In genomic region chr7:127034171-127034806, GRCh38 we compare ENCODE assay signal across 21 cellular contexts.
"Had no signal": no experiment of that assay in that cellular context is flagged by ENCODE, and none has a peak within 500 bp of the region (broad histone marks: within the 10 kb centered on the region; RNA-seq: fewer than 3 reads in every experiment).

No MANE protein-coding gene starts in this region.

- H3K27ac ChIP-seq: right atrium auricular region, skin epidermis, suprapubic skin, uterus had no signal

- H3K27ac Mint-ChIP-seq: activated CD8-positive, alpha-beta T cell treated with anti-CD3 and anti-CD28 coated beads for 36 hours; activated naive CD4-positive, alpha-beta T cell treated with anti-CD3 and anti-CD28 coated beads for 36 hours; brain; effector memory CD8-positive, alpha-beta T cell; progenitor cell of endocrine pancreas; stimulated activated naive CD8-positive, alpha-beta T cell treated with anti-CD3 and anti-CD28 coated beads, Interleukin-15, amount 100 ng/mL, for 72 hours; T-helper 2 cell treated with Interferon-gamma antibody and Interleukin-4, amounts not matched to agents 5 μg/mL and 100 μg/mL, for 36 hours; WTC11 had no signal

- H3K4me1 Mint-ChIP-seq: brain; stimulated activated naive CD8-positive, alpha-beta T cell treated with anti-CD3 and anti-CD28 coated beads, Interleukin-15, amount 100 ng/mL, for 72 hours; WTC11 had no signal

- H3K36me3 ChIP-seq: right atrium auricular region, suprapubic skin, transverse colon, uterus had no signal

- DNase-seq: activated CD4-positive, alpha-beta T cell treated with anti-CD3 and anti-CD28 coated beads for 4 hours; activated CD8-positive, alpha-beta T cell treated with anti-CD3 and anti-CD28 coated beads for 36 hours; activated naive CD4-positive, alpha-beta T cell treated with anti-CD3 and anti-CD28 coated beads for 36 hours; activated T-cell treated with anti-CD3 and anti-CD28 coated beads, Interleukin-2, amount 50 U/mL, for 4 hours; anterior cingulate cortex; caudate nucleus; effector memory CD8-positive, alpha-beta T cell; left cardiac atrium; midbrain; stimulated activated CD4-positive, alpha-beta T cell treated with anti-CD3 and anti-CD28 coated beads, Interleukin-15, amount 100 ng/mL, for 24 hours; stimulated activated CD4-positive, alpha-beta T cell treated with anti-CD3 and anti-CD28 coated beads, Interleukin-2, amount 100 ng/mL, for 48 hours; stimulated activated naive CD8-positive, alpha-beta T cell treated with anti-CD3 and anti-CD28 coated beads, Interleukin-15, amount 100 ng/mL, for 72 hours; transverse colon; uterus had no signal

- H3K27me3 ChIP-seq: right atrium auricular region, suprapubic skin, transverse colon, uterus had no signal

- H3K4me3 ChIP-seq: right atrium auricular region, skin epidermis, suprapubic skin, transverse colon, uterus had no signal

- H3K4me3 Mint-ChIP-seq: activated CD8-positive, alpha-beta T cell treated with anti-CD3 and anti-CD28 coated beads for 36 hours; activated naive CD4-positive, alpha-beta T cell treated with anti-CD3 and anti-CD28 coated beads for 36 hours; activated T-cell treated with anti-CD3 and anti-CD28 coated beads, Interleukin-2, amount 50 U/mL, for 4 hours; brain; effector memory CD8-positive, alpha-beta T cell; stimulated activated naive CD8-positive, alpha-beta T cell treated with anti-CD3 and anti-CD28 coated beads, Interleukin-15, amount 100 ng/mL, for 72 hours; T-helper 2 cell treated with Interferon-gamma antibody and Interleukin-4, amounts not matched to agents 5 μg/mL and 100 μg/mL, for 36 hours; WTC11 had no signal

- H3K9me3 ChIP-seq: right atrium auricular region, suprapubic skin, transverse colon, uterus had no signal

- H3K36me3 Mint-ChIP-seq: brain, WTC11 had no signal

- H3K4me1 ChIP-seq: right atrium auricular region, suprapubic skin, uterus had no signal

- H3K9me3 Mint-ChIP-seq: activated CD8-positive, alpha-beta T cell treated with anti-CD3 and anti-CD28 coated beads for 36 hours; activated naive CD4-positive, alpha-beta T cell treated with anti-CD3 and anti-CD28 coated beads for 36 hours; activated T-cell treated with anti-CD3 and anti-CD28 coated beads, Interleukin-2, amount 50 U/mL, for 4 hours; brain; T-helper 2 cell treated with Interferon-gamma antibody and Interleukin-4, amounts not matched to agents 5 μg/mL and 100 μg/mL, for 36 hours; WTC11 had no signal

- ATAC-seq: activated CD8-positive, alpha-beta T cell treated with anti-CD3 and anti-CD28 coated beads for 36 hours; activated T-cell treated with anti-CD3 and anti-CD28 coated beads, Interleukin-2, amount 50 U/mL, for 4 hours; effector memory CD8-positive, alpha-beta T cell; left cardiac atrium; stimulated activated naive CD8-positive, alpha-beta T cell treated with anti-CD3 and anti-CD28 coated beads, Interleukin-15, amount 100 ng/mL, for 72 hours; WTC11 had no signal
